8 cellular contexts compared by ENCODE assay signal in genomic region chr18:13217971-13218375, GRCh38. TPM values are rescaled to one million over a fixed set of nuclear protein-coding genes. Genes with fewer than 3 reads are reported as not detected.
A peak's percentile ranks its signal among the peaks of the same experiment; 100 is the strongest.
DNase-seq lines count a peak whose midpoint lies in the region; ATAC-seq and TF ChIP-seq lines count a peak whose summit lies in the region.

No MANE protein-coding gene starts in this region.

- no peak overlapping the region for H3K9ac ChIP-seq in adipocyte (ENCODE audit: low read length)

- CTCF ChIA-PET in MCF 10A (lab: Yijun Ruan, JAX): interaction anchor here (0.6 kb wide), 1 partner anchor 314 kb away, joined by 3 read pairs; no protein-coding TSS in a partner anchor

- peak overlapping the region; percentile 85 to 97 (median 87) for H3K4me3 ChIP-seq in breast epithelium
- H3K4me3 ChIP-seq in adipocyte (ENCODE audit: low read length): peak overlapping the region; percentile 18
- H3K4me3 ChIP-seq in left lung: peak overlapping the region; percentile 59 to 60
- H3K4me3 ChIP-seq in thyroid gland (replicated peaks in 1 of 3): peak overlapping the region; percentile 26 to 86 (median 56)

- H3K36me3 ChIP-seq in breast epithelium: no peaks in the 10 kb centered on the region
- no peaks in the 10 kb centered on the region for H3K36me3 ChIP-seq in adipocyte (ENCODE audit: control insufficient read depth, insufficient read depth, low read length, severe bottlenecking)
- no peaks in the 10 kb centered on the region for H3K36me3 ChIP-seq in left lung
- H3K36me3 ChIP-seq in thyroid gland: no peaks in the 10 kb centered on the region

- ATAC-seq in left lung: peak; percentile 4
- no peak for ATAC-seq in HG02588 (IDR thresholded peaks at IDR 0.05; ENCODE audit: unreplicated experiment)

- WGBS in thyroid gland, 2 donors: no CpG with 5 or more reads among the region's 54 CpGs

- H3K9me3 Mint-ChIP-seq in MCF 10A (ENCODE audit: unreplicated experiment): no peaks in the 10 kb centered on the region

- H3K9me3 ChIP-seq in breast epithelium (no peaks in the 10 kb centered on the region), adipocyte (ENCODE audit: control insufficient read depth, low read length) (no peaks in the 10 kb centered on the region), left lung (no peaks in the 10 kb centered on the region), thyroid gland (no peaks in the 10 kb centered on the region)

- TF ChIP-seq CTCF in breast epithelium (IDR thresholded peaks at IDR 0.05): no peak
- TF ChIP-seq CTCF in MCF 10A (IDR thresholded peaks at IDR 0.05; ENCODE audit: unreplicated experiment): no peak
- TF ChIP-seq CTCF in left lung (IDR thresholded peaks at IDR 0.05): no peak
- no peak for TF ChIP-seq CTCF in thyroid gland (IDR thresholded peaks at IDR 0.05)

- peaks cover 5% of the 10 kb centered on the region for H3K4me1 Mint-ChIP-seq in MCF 10A (ENCODE audit: insufficient read depth, unreplicated experiment)

- POLR2A ChIA-PET in MCF 10A (lab: Yijun Ruan, JAX): no interaction called here

- no peak overlapping the region for H3K4me3 Mint-ChIP-seq in MCF 10A (ENCODE audit: unreplicated experiment)

- H3K4me1 ChIP-seq in breast epithelium (peaks cover 12 to 27% of the 10 kb centered on the region in 2 donors), adipocyte (ENCODE audit: control insufficient read depth, insufficient read depth, low read length) (peaks cover 15% of the 10 kb centered on the region), left lung (peaks cover 24 to 66% of the 10 kb centered on the region in 2 donors), thyroid gland (peaks cover 45 to 50% of the 10 kb centered on the region in 2 donors)

- peaks cover 74% of the 10 kb centered on the region for H3K27me3 Mint-ChIP-seq in MCF 10A (ENCODE audit: insufficient read depth, unreplicated experiment)

- DNase-seq in breast epithelium (ENCODE audit: low spot score in 2 of 2): no peak
- DNase-seq in MCF 10A (ENCODE audit: unreplicated experiment): no peak
- peak; percentile 8 for DNase-seq in adipocyte (ENCODE audit: low read depth)
- DNase-seq in left lung: peak in 1 of 2 donors; percentile 82
- DNase-seq in thyroid gland: peak; percentile 41 to 46
- no peak for DNase-seq in NCI-H2107 (lab: John Stamatoyannopoulos, UW)
- no peak for DNase-seq in NCI-H1105 treated with DMSO at 0.1 percent for 48 hours (lab: John Stamatoyannopoulos, UW)

- no peaks in the 10 kb centered on the region for H3K36me3 Mint-ChIP-seq in MCF 10A (ENCODE audit: insufficient read depth, unreplicated experiment)

- H3K27ac Mint-ChIP-seq in MCF 10A (ENCODE audit: low read depth, unreplicated experiment): no peak overlapping the region

- no TSS peak for BruUV-seq in MCF 10A (replicated peaks; lab: Mats Ljungman, UMichigan)

- intact Hi-C loops in breast epithelium (cut with DNase I; ENCODE audit: low total_unique reads): no loop called here
- intact Hi-C loops in MCF 10A (cut with micrococcal nuclease): loop anchor here (10.0 kb wide), 1 partner anchor 397 kb away; no protein-coding TSS in a partner anchor
- intact Hi-C loops in left lung (cut with DNase I): loop anchor here in 1 of 2 donors (5.0 to 10.0 kb wide), 2 partner anchors 314 to 417 kb away; no protein-coding TSS in a partner anchor
- intact Hi-C loops in thyroid gland (cut with DNase I): loop anchor here (5.0 to 10.0 kb wide), 4 partner anchors 174 to 507 kb away; partner anchors contain the start of genes FAM210A and RNMT

- H3K27me3 ChIP-seq in breast epithelium (no peaks in the 10 kb centered on the region), adipocyte (replicated peaks; ENCODE audit: control insufficient read depth, insufficient read depth, low read length) (peaks cover 48% of the 10 kb centered on the region), left lung (peaks cover 0 to 74% of the 10 kb centered on the region in 2 donors), thyroid gland (no peaks in the 10 kb centered on the region)

- H3K27ac ChIP-seq in breast epithelium (peak overlapping the region; percentile 84 to 88), left lung (peak overlapping the region; percentile 63 to 65), thyroid gland (peak overlapping the region; percentile 50 to 74 (median 71))

- no peak for TF ChIP-seq POLR2A in breast epithelium (IDR thresholded peaks at IDR 0.05)
- no peak for TF ChIP-seq POLR2A in thyroid gland (IDR thresholded peaks at IDR 0.05)

RNA-seq across cellular contexts. Expression of gene LDLRAD4, which starts 0.6 kb away (rescaled TPM):
- total RNA-seq in breast epithelium (10 to 100 TPM; 28.5 to 94.3 (median 42.9) TPM), MCF 10A (2022) (not detected in 2 replicates), left lung (10 to 100 TPM; 22.6 to 26.6 TPM), thyroid gland (10 to 100 TPM; 23.7 to 35.7 (median 29.7) TPM)

Comparison
In these comparisons a context has a peak if more than half of its experiments do, and no peak if none do; other contexts are left out.
1. RNA of gene LDLRAD4, which starts 0.6 kb away (total RNA-seq): 28.5 to 94.3 TPM in breast epithelium, 23.7 to 35.7 TPM in thyroid gland and 22.6 to 26.6 TPM in left lung; not detected in MCF 10A; every median in the first group is over 10 times any median in the second.
2. DNase-seq: peak in adipocyte (single experiment) and thyroid gland (2 of 2); none in breast epithelium (0 of 2), MCF 10A (single experiment), NCI-H2107 (single experiment) and NCI-H1105 treated with DMSO at 0.1 percent for 48 hours (single experiment).
3. H3K4me3 ChIP-seq: peak in every context shown above with its lines; median percentile 87 in breast epithelium; 60 in left lung; 56 in thyroid gland; 18 in adipocyte.
4. Peak in every context shown above with its lines, with median percentiles within 50 percentile points of each other: H3K27ac ChIP-seq.